2 cellular contexts compared by ENCODE assay signal in the genomic region with DNA sequence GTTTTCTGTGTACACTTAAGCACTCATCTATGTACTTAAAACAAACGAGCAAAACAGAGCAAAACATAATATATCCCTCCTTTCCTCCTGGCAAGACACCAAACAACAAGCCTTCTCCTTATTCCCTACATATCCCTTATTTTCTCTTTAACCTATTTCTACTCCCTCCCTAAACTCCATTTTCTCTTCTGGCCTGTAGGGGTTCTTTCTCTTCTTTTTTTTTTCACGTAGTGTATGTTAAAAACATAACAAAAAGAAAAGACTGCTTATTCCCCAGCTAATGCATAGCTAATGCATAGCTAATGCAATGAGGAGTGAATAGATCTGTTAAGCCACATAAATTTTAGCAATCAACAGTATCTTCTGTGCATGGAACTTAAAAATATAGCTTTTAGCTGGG.
TF ChIP-seq lines count a peak whose summit lies in the region.

No MANE protein-coding gene starts in this region.

TF ChIP-seq in HepG2, 621 proteins besides CTCF, POLR2A, EP300 and RAD21:
- TF ChIP-seq STAG1 (CRISPR knock-in tag; IDR thresholded peaks at IDR 0.05) (peak; percentile 6; the same call in 1 of the 2 replicates), ZHX1 (CRISPR knock-in tag; IDR thresholded peaks at IDR 0.05; ENCODE audit: low read depth) (no peak)

TF ChIP-seq in WTC11, 78 proteins besides CTCF, POLR2A, EP300 and RAD21:
- TF ChIP-seq ESRRA (CRISPR knock-in tag; IDR thresholded peaks at IDR 0.05; ENCODE audit: borderline replicate concordance), result no peak
- TF ChIP-seq ETV6 (CRISPR knock-in tag; IDR thresholded peaks at IDR 0.05), result no peak
- TF ChIP-seq, protein P1, sequence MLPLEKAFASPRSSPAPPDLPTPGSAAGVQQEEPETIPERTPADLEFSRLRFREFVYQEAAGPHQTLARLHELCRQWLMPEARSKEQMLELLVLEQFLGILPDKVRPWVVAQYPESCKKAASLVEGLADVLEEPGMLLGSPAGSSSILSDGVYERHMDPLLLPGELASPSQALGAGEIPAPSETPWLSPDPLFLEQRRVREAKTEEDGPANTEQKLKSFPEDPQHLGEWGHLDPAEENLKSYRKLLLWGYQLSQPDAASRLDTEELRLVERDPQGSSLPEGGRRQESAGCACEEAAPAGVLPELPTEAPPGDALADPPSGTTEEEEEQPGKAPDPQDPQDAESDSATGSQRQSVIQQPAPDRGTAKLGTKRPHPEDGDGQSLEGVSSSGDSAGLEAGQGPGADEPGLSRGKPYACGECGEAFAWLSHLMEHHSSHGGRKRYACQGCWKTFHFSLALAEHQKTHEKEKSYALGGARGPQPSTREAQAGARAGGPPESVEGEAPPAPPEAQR (CRISPR knock-in tag; IDR thresholded peaks at IDR 0.05), result no peak
- TF ChIP-seq ZMAT4 (CRISPR knock-in tag; IDR thresholded peaks at IDR 0.05), result no peak
- no peak for TF ChIP-seq MLX (CRISPR knock-in tag; IDR thresholded peaks at IDR 0.05)
- TF ChIP-seq ZNF232 (CRISPR knock-in tag; IDR thresholded peaks at IDR 0.05), result no peak
- no peak for TF ChIP-seq IRF1 (CRISPR knock-in tag; IDR thresholded peaks at IDR 0.05)
- TF ChIP-seq ZBTB21 (CRISPR knock-in tag; IDR thresholded peaks at IDR 0.05; ENCODE audit: borderline replicate concordance), result no peak
